ENCODE assay signal across 2 cellular contexts in the genomic region with DNA sequence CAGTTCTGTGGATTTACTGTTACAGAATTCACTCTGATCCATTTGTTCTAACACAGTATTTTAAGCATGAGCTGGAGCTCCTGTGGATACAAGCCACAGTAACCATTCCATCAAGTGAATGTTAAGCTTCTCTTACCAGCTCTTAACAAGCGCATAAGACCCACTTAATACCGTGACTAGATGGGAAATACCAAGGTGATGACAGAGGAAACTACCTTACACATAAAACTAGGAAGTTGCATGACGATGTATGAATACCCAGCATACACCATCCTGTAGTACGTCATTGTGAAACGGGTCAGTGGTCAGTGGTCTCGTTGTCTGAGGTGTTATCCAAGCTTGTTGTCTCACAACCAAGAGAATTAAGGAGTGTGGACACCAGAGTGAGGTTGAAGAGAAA.
TF ChIP-seq lines count a peak whose summit lies in the region.

No MANE protein-coding gene starts in this region.

TF ChIP-seq in SK-N-SH, 30 proteins besides CTCF, POLR2A, EP300 and RAD21 (continued from another document):
- no peak for TF ChIP-seq TAF1 (IDR thresholded peaks at IDR 0.05; ENCODE audit: borderline replicate concordance, low read depth, low read length)
- no peak for TF ChIP-seq POLR2AphosphoS5 (IDR thresholded peaks at IDR 0.05; ENCODE audit: low read depth, low read length)
- no peak for TF ChIP-seq REST (IDR thresholded peaks at IDR 0.05; ENCODE audit: low read depth, low read length)
- no peak for TF ChIP-seq FOXM1 (IDR thresholded peaks at IDR 0.05; ENCODE audit: low read depth)
- no peak for TF ChIP-seq USF2 (IDR thresholded peaks at IDR 0.05; ENCODE audit: borderline replicate concordance, low read depth, low read length)
- no peak for TF ChIP-seq MEF2A (IDR thresholded peaks at IDR 0.05; ENCODE audit: borderline replicate concordance, low read depth)
- no peak for TF ChIP-seq TEAD4 (IDR thresholded peaks at IDR 0.05; ENCODE audit: borderline replicate concordance, insufficient read depth)
- TF ChIP-seq SMC3 (IDR thresholded peaks at IDR 0.05; ENCODE audit: low read depth, low read length): no peak
- TF ChIP-seq, protein P1, sequence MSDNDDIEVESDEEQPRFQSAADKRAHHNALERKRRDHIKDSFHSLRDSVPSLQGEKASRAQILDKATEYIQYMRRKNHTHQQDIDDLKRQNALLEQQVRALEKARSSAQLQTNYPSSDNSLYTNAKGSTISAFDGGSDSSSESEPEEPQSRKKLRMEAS (IDR thresholded peaks at IDR 0.05; ENCODE audit: low read depth): no peak
- no peak for TF ChIP-seq EZH2phosphoT487 (IDR thresholded peaks at IDR 0.05; ENCODE audit: borderline replicate concordance, low read depth)
- no peak for TF ChIP-seq GABPA (IDR thresholded peaks at IDR 0.05; ENCODE audit: low read depth)
- no peak for TF ChIP-seq NRF1 (IDR thresholded peaks at IDR 0.05; ENCODE audit: low read depth, low read length)

TF ChIP-seq in SK-N-SH treated with all-trans-retinoic acid at 6 μM for 48 hours, 23 proteins besides CTCF, POLR2A, EP300 and RAD21 (continued from another document):
- TF ChIP-seq PPARA (CRISPR knock-in tag; IDR thresholded peaks at IDR 0.05; ENCODE audit: borderline replicate concordance): no peak
- no peak for TF ChIP-seq ARNTL (CRISPR knock-in tag; IDR thresholded peaks at IDR 0.05; ENCODE audit: borderline replicate concordance, low read depth)
- TF ChIP-seq OSR1 (CRISPR knock-in tag; IDR thresholded peaks at IDR 0.05): no peak
- TF ChIP-seq ZNF8 (CRISPR knock-in tag; IDR thresholded peaks at IDR 0.05): no peak
- no peak for TF ChIP-seq CSDC2 (CRISPR knock-in tag; IDR thresholded peaks at IDR 0.05)
- TF ChIP-seq ZFP30 (CRISPR knock-in tag; IDR thresholded peaks at IDR 0.05): no peak
- no peak for TF ChIP-seq TCF4 (CRISPR knock-in tag; IDR thresholded peaks at IDR 0.05; ENCODE audit: borderline replicate concordance)
- no peak for TF ChIP-seq ZC3H10 (CRISPR knock-in tag; IDR thresholded peaks at IDR 0.05)
- TF ChIP-seq, protein P2, sequence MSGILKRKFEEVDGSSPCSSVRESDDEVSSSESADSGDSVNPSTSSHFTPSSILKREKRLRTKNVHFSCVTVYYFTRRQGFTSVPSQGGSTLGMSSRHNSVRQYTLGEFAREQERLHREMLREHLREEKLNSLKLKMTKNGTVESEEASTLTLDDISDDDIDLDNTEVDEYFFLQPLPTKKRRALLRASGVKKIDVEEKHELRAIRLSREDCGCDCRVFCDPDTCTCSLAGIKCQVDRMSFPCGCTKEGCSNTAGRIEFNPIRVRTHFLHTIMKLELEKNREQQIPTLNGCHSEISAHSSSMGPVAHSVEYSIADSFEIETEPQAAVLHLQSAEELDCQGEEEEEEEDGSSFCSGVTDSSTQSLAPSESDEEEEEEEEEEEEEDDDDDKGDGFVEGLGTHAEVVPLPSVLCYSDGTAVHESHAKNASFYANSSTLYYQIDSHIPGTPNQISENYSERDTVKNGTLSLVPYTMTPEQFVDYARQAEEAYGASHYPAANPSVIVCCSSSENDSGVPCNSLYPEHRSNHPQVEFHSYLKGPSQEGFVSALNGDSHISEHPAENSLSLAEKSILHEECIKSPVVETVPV (CRISPR knock-in tag; IDR thresholded peaks at IDR 0.05): no peak
- TF ChIP-seq PATZ1 (CRISPR knock-in tag; IDR thresholded peaks at IDR 0.05; ENCODE audit: borderline replicate concordance): no peak
- TF ChIP-seq TOX (CRISPR knock-in tag; IDR thresholded peaks at IDR 0.05; ENCODE audit: borderline replicate concordance): no peak
- TF ChIP-seq RARB (CRISPR knock-in tag; IDR thresholded peaks at IDR 0.05): no peak
- TF ChIP-seq ZNF565 (CRISPR knock-in tag; conservative IDR thresholded peaks at IDR 0.05; ENCODE audit: low read depth): no peak
